9 cellular contexts compared by ENCODE assay signal in the genomic region with DNA sequence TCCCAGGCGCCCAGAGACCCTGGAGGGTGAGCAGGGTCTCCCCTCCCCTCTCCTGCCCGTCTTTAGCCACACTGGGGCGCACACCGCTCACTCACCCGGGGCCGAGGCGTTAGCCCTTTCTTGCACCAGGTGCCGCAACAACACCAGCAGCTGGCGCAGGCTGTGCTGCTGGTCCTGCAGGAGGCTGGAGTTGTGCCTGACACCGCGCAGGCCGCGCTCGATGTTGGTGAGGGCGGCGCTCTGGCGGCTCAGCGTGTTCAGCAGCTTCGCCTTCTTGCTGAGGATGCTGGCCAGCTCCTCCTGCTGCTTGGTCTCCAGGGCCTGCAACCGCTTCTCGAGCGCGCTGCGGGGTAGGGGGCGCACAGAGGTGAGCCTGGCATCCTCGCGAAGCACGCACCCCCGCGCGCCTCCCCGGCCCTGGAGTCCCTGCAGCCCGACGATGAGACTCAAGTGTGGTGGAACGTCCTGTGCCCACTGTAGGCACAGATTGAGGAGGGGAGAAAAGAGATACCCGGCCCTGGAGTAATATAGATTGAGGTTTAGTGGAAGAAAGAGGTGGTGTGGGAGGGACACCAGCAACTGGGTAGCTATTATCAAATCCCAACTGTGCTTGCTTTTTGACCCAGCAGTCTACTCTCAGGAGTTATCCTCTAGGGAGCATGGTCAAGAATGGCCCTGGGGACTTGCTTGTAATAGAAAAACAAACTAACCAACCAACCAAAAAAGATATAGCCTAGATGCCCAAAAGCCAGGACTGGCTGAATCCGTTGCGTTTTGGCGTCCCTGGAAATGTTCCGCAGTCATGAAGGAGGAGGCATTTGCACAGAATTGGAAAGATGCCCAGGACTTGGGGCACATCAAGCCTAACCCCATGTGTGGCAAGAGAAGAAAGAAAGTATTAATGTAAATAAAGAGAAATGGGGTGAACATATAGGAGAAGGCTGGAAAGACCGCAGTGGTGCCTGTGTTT. TPM values are rescaled to one million over a fixed set of nuclear protein-coding genes. Genes with fewer than 3 reads are reported as not detected.
DNase-seq lines count a peak whose midpoint lies in the region; ATAC-seq and TF ChIP-seq lines count a peak whose summit lies in the region.
"Had no signal": no experiment of that assay in that cellular context is flagged by ENCODE, and none has a peak within 500 bp of the region (broad histone marks: within the 10 kb centered on the region; RNA-seq: fewer than 3 reads in every experiment).

No MANE protein-coding gene starts in this region.

- no peak overlapping the region for H3K9ac ChIP-seq in smooth muscle cell (ENCODE audit: low read depth)

- 20% methylated on average over 41 of the region's 41 CpGs for WGBS in smooth muscle cell (ENCODE audit: low lambda C conversion rate)

- ATAC-seq in GM21576 (IDR thresholded peaks at IDR 0.05; ENCODE audit: unreplicated experiment) = no peak

- H3K4me2 ChIP-seq in osteoblast (ENCODE audit: insufficient read depth, low read length) (no peak overlapping the region), PC-9 (no peak overlapping the region), smooth muscle cell (no peak overlapping the region)

- peaks cover 7% of the 10 kb centered on the region; the same call in 1 of the 2 replicates for H3F3A ChIP-seq in PC-9 (ENCODE audit: insufficient read depth, low read depth)
- H3F3A ChIP-seq in smooth muscle cell (ENCODE audit: low read depth) = no peaks in the 10 kb centered on the region

- H3K9me3 ChIP-seq in osteoblast (ENCODE audit: low read depth, low read length) (no peaks in the 10 kb centered on the region), PC-9 (ENCODE audit: insufficient read depth, low read depth) (no peaks in the 10 kb centered on the region), smooth muscle cell (replicated peaks; ENCODE audit: low read depth) (no peaks in the 10 kb centered on the region)

- no peaks in the 10 kb centered on the region for H3K9me2 ChIP-seq in PC-9 (ENCODE audit: insufficient read depth)

- POLR2A ChIA-PET in PC-9 (lab: Charles Lee; ENCODE audit: unreplicated experiment) = interaction anchor here (0.7 kb wide), 1 partner anchor 27 kb away, joined by 5 read pairs; no protein-coding TSS in a partner anchor

- peak; percentile 44 for DNase-seq in EH (ENCODE audit: low read depth)
- peak; percentile 48 for DNase-seq in NCI-H2227 treated with DMSO at 0.1 percent for 48 hours (lab: John Stamatoyannopoulos, UW)
- peak; percentile 14 to 50 for DNase-seq in foreskin fibroblast
- peak; percentile 93 for DNase-seq in osteoblast (ENCODE audit: insufficient read length, low spot score, missing footprints)
- DNase-seq in PC-9 = no peak
- DNase-seq in NCI-H1694 (lab: John Stamatoyannopoulos, UW) = no peak
- no peak for DNase-seq in smooth muscle cell (lab: John Stamatoyannopoulos, UW; ENCODE audit: unreplicated experiment)

- H3K79me2 ChIP-seq in osteoblast (ENCODE audit: insufficient read depth, low read length) = no peaks in the 10 kb centered on the region
- H3K79me2 ChIP-seq in PC-9 (ENCODE audit: low read depth) = no peaks in the 10 kb centered on the region
- no peaks in the 10 kb centered on the region for H3K79me2 ChIP-seq in smooth muscle cell (ENCODE audit: low read depth)

- H3K4me3 ChIP-seq in foreskin fibroblast (ENCODE audit: low read depth in 1 of 2, low read length in 2 of 2) (no peak overlapping the region), osteoblast (ENCODE audit: insufficient read depth, low read length) (no peak overlapping the region), PC-9 (no peak overlapping the region), smooth muscle cell (no peak overlapping the region)

- BruUV-seq in PC-9 (replicated peaks; lab: Mats Ljungman, UMichigan) = no TSS peak

- H2AFZ ChIP-seq in osteoblast (ENCODE audit: low read length) = no peak overlapping the region
- no peak overlapping the region for H2AFZ ChIP-seq in PC-9
- H2AFZ ChIP-seq in smooth muscle cell (ENCODE audit: low read depth) = no peak overlapping the region

- H4K20me1 ChIP-seq in osteoblast (ENCODE audit: insufficient read depth, low read length) (no peaks in the 10 kb centered on the region), PC-9 (ENCODE audit: insufficient read depth) (no peaks in the 10 kb centered on the region), smooth muscle cell (ENCODE audit: low read depth) (no peaks in the 10 kb centered on the region)

- H3K27me3 ChIP-seq in osteoblast (ENCODE audit: insufficient read depth, low read length) (no peaks in the 10 kb centered on the region), PC-9 (ENCODE audit: insufficient read depth, low read depth) (no peaks in the 10 kb centered on the region), smooth muscle cell (ENCODE audit: low read depth) (peaks cover 26% of the 10 kb centered on the region)

- H3K27ac ChIP-seq in osteoblast (ENCODE audit: low read depth, low read length) (no peak overlapping the region), PC-9 (no peak overlapping the region), smooth muscle cell (ENCODE audit: low read depth) (no peak overlapping the region)

- peaks cover 11% of the 10 kb centered on the region for H3K4me1 ChIP-seq in osteoblast (ENCODE audit: insufficient read depth, low read length)
- H3K4me1 ChIP-seq in PC-9 (replicated peaks; ENCODE audit: insufficient read depth) = peaks cover 25% of the 10 kb centered on the region
- H3K4me1 ChIP-seq in smooth muscle cell (ENCODE audit: low read depth) = no peaks in the 10 kb centered on the region

- TF ChIP-seq CTCF in foreskin fibroblast (IDR thresholded peaks at IDR 0.05; ENCODE audit: low read depth, low read length) (no peak), osteoblast (IDR thresholded peaks at IDR 0.05; ENCODE audit: extremely low read depth, low read depth, low read length) (peak; percentile 33), PC-9 (conservative IDR thresholded peaks at IDR 0.05) (no peak), smooth muscle cell (IDR thresholded peaks at IDR 0.05; ENCODE audit: borderline replicate concordance, insufficient read depth, poor library complexity, severe bottlenecking) (no peak)

- CTCF ChIA-PET in PC-9 (lab: Charles Lee) = no interaction called here

- H3K36me3 ChIP-seq in osteoblast (ENCODE audit: insufficient read depth, low read length) (no peaks in the 10 kb centered on the region), PC-9 (ENCODE audit: low read depth) (no peaks in the 10 kb centered on the region), smooth muscle cell (ENCODE audit: low read depth) (no peaks in the 10 kb centered on the region)

- intact Hi-C loops in PC-9 (cut with micrococcal nuclease; ENCODE audit: unreplicated experiment) = no loop called here

RNA-seq across cellular contexts. Expression of a gene that starts 30.9 kb away (rescaled TPM):
- total RNA-seq in osteoblast = under 0.01 TPM in 2 replicates
- total RNA-seq in PC-9 (2021) = not detected in 2 replicates
- total RNA-seq in smooth muscle cell = not detected in 2 replicates
- 0.04 and 0.39 TPM in 2 replicates for polyA plus RNA-seq in smooth muscle cell
- total RNA-seq: T-helper 2 cell treated with Interferon-gamma antibody and Interleukin-4, amounts not matched to agents 100 ng/mL and 5 ng/mL, for 36 hours had no signal

RNA-seq across cellular contexts. Expression of a gene that starts 51.8 kb away (rescaled TPM):
- total RNA-seq in osteoblast (8.5 and 9.8 TPM in 2 replicates), PC-9 (2021) (30.8 and 36.6 TPM in 2 replicates), smooth muscle cell (2.9 and 5.3 TPM in 2 replicates)
- polyA plus RNA-seq in smooth muscle cell = 5.6 and 8.7 TPM in 2 replicates

Comparison
In these comparisons a context has a peak if more than half of its experiments do, and no peak if none do; other contexts are left out.
1. DNase-seq: peak in EH (single experiment), NCI-H2227 treated with DMSO at 0.1 percent for 48 hours (single experiment), foreskin fibroblast (2 of 2) and osteoblast (single experiment); none in PC-9 (0 of 2), NCI-H1694 (single experiment) and smooth muscle cell (single experiment).